ENCODE assay signal across 11 cellular contexts in genomic region chr6:44216677-44217331, GRCh38. TPM values are rescaled to one million over a fixed set of nuclear protein-coding genes. Genes with fewer than 3 reads are reported as not detected.
DNase-seq lines count a peak whose midpoint lies in the region; ATAC-seq and TF ChIP-seq lines count a peak whose summit lies in the region.
"Had no signal": no experiment of that assay in that cellular context is flagged by ENCODE, and none has a peak within 500 bp of the region (broad histone marks: within the 10 kb centered on the region; RNA-seq: fewer than 3 reads in every experiment).

TSS of gene MYMX (plus strand) at chr6:44216926. CDS start at chr6:44217472, 546 bp downstream.

- H3K27me3 ChIP-seq in Panc1 (ENCODE audit: control insufficient read depth, insufficient read depth, low read length) (no peaks in the 10 kb centered on the region), right cardiac atrium (ENCODE audit: control insufficient read depth, insufficient read depth) (no peaks in the 10 kb centered on the region), sigmoid colon (no peaks in the 10 kb centered on the region), Karpas-422 (ENCODE audit: low read length) (no peaks in the 10 kb centered on the region)
- H3K27me3 ChIP-seq: SJSA1 had no signal

- POLR2A ChIA-PET in Panc1 (lab: Charles Lee): no interaction called here

- no peak within 1 kb of the TSS for H2AFZ ChIP-seq in Karpas-422 (ENCODE audit: low read length)

- no peak within 1 kb of the TSS; a peak in 1 of 4 replicates for H3K4me3 ChIP-seq in Panc1 (ENCODE audit: low read depth in 2 of 2, low read length in 2 of 2)
- no peak within 1 kb of the TSS for H3K4me3 ChIP-seq in right cardiac atrium (ENCODE audit: low read length)
- peak within 1 kb of the TSS in 1 of 4 donors; percentile 7 for H3K4me3 ChIP-seq in sigmoid colon
- H3K4me3 ChIP-seq in Karpas-422 (ENCODE audit: low read length): no peak within 1 kb of the TSS
- H3K4me3 ChIP-seq: SJSA1 had no signal

- H3K9me2 ChIP-seq in Karpas-422 (replicated peaks; ENCODE audit: insufficient read depth, low read length): no peaks in the 10 kb centered on the region

- no peak for TF ChIP-seq EP300 in sigmoid colon (IDR thresholded peaks at IDR 0.05)

- DNase-seq in GM20000 (ENCODE audit: low spot score) (peak; percentile 10), Panc1 (ENCODE audit: low read depth, low spot score) (no peak), right cardiac atrium (peak; percentile 57 to 84 (median 82)), sigmoid colon (peak; percentile 78), Karpas-422 (no peak), SHP77 (lab: John Stamatoyannopoulos, UW) (no peak)

- in situ Hi-C loops in Panc1 (cut with HindIII; ENCODE audit: low pct_unique_long_range_greater_than_20kb, low sequenced_read_pairs): no loop called here

- H3K9me3 ChIP-seq in Panc1 (ENCODE audit: control insufficient read depth, insufficient read depth, low read depth, low read length) (no peaks in the 10 kb centered on the region), right cardiac atrium (ENCODE audit: control insufficient read depth, low read length) (no peaks in the 10 kb centered on the region), sigmoid colon (no peaks in the 10 kb centered on the region), Karpas-422 (ENCODE audit: low read length) (no peaks in the 10 kb centered on the region)
- H3K9me3 ChIP-seq: SJSA1 had no signal

- no peak for TF ChIP-seq POLR2A in sigmoid colon (IDR thresholded peaks at IDR 0.05)

- intact Hi-C loops in Panc1 (cut with micrococcal nuclease; ENCODE audit: unreplicated experiment) (no loop called here), right cardiac atrium (cut with DNase I) (loop anchor here in 1 of 4 donors (5.0 kb wide), 1 partner anchor 40 kb away; no protein-coding TSS in a partner anchor), sigmoid colon (cut with DNase I) (loop anchor here (1.0 kb wide), 1 partner anchor 45 kb away; no protein-coding TSS in a partner anchor)

- H3K79me2 ChIP-seq in Karpas-422 (ENCODE audit: low read length): no peaks in the 10 kb centered on the region

- H3K4me2 ChIP-seq in Karpas-422 (ENCODE audit: low read depth, low read length, poor library complexity, severe bottlenecking): no peak within 1 kb of the TSS

- H3K27ac ChIP-seq in Panc1 (ENCODE audit: low read length) (peak within 1 kb of the TSS; percentile 98), right cardiac atrium (ENCODE audit: low read length) (peak within 1 kb of the TSS; percentile 51), sigmoid colon (peak within 1 kb of the TSS; percentile 94 to 98 (median 97)), Karpas-422 (ENCODE audit: low read length) (no peak within 1 kb of the TSS)

- 36% methylated on average over 7 of the region's 7 CpGs for WGBS in right cardiac atrium
- WGBS in sigmoid colon, 2 donors: 12 to 28% methylated on average over 7 of the region's 7 CpGs

- H3K36me3 ChIP-seq in Panc1 (ENCODE audit: control insufficient read depth, insufficient read depth, low read length) (no peaks in the 10 kb centered on the region), sigmoid colon (no peaks in the 10 kb centered on the region), Karpas-422 (ENCODE audit: insufficient read depth, low read length) (no peaks in the 10 kb centered on the region)
- H3K36me3 ChIP-seq: SJSA1 had no signal

- ATAC-seq in Panc1: no peak
- peak in 1 of 2 donors; percentile 2 for ATAC-seq in right cardiac atrium
- no peak for ATAC-seq in GM21576 (IDR thresholded peaks at IDR 0.05; ENCODE audit: unreplicated experiment)
- no peak for ATAC-seq in GM18517 (IDR thresholded peaks at IDR 0.05; ENCODE audit: unreplicated experiment)

- H3K9ac ChIP-seq in Karpas-422 (ENCODE audit: low read length): no peak within 1 kb of the TSS

- TF ChIP-seq CTCF in GM20000 (IDR thresholded peaks at IDR 0.05; ENCODE audit: extremely low read depth, missing control alignments) (no peak), Panc1 (IDR thresholded peaks at IDR 0.05) (no peak), sigmoid colon (IDR thresholded peaks at IDR 0.05) (no peak)

- peaks cover 4% of the 10 kb centered on the region; the same call in 1 of the 2 replicates for H4K20me1 ChIP-seq in Karpas-422 (ENCODE audit: insufficient read depth, low read depth, low read length)

- H3K4me1 ChIP-seq in Panc1 (ENCODE audit: control insufficient read depth, insufficient read depth, low read length) (peaks cover 36% of the 10 kb centered on the region), right cardiac atrium (ENCODE audit: control insufficient read depth, insufficient read depth, low read length) (peaks cover 8% of the 10 kb centered on the region), sigmoid colon (peaks cover 0 to 60% (median 51%) of the 10 kb centered on the region in 4 donors), Karpas-422 (ENCODE audit: low read length) (peaks cover 28% of the 10 kb centered on the region)

- no TSS peak for BruUV-seq in Panc1 (replicated peaks; lab: Mats Ljungman, UMichigan)

- CTCF ChIA-PET in Panc1 (lab: Charles Lee): interaction anchor here (0.7 kb wide), 1 partner anchor 597 kb away, joined by 5 read pairs; no protein-coding TSS in a partner anchor

RNA-seq across cellular contexts. Expression of gene MYMX, which starts in this region (rescaled TPM):
- 1.8 TPM for total RNA-seq in Panc1 (2021; ENCODE audit: unreplicated experiment)
- polyA plus RNA-seq in Panc1 (2012; ENCODE audit: insufficient read length): 1.9 TPM
- total RNA-seq in right cardiac atrium: 1 to 10 TPM in 1 of 4 donors, under 1 TPM in 3; 0.54 to 2.3 (median 0.77) TPM
- 0.88 TPM for polyA plus RNA-seq in right cardiac atrium
- total RNA-seq in sigmoid colon: not detected
- under 1 TPM in 1 of 3 donors, not detected in 2; 0.28 TPM for polyA plus RNA-seq in sigmoid colon
- not detected in 2 replicates for total RNA-seq in Karpas-422 (2014; rRNA removed; shearing (Covaris generic); ENCODE audit: low replicate concordance)
- total RNA-seq: cerebellum, M059J had no signal

Comparison
In these comparisons a context has a peak if more than half of its experiments do, and no peak if none do; other contexts are left out.
1. Peak in DNase-seq and H3K27ac ChIP-seq in sigmoid colon; RNA of the gene not detected or under 1 TPM.
2. DNase-seq: peak in GM20000 (single experiment) and right cardiac atrium (3 of 3); none in Panc1 (single experiment), Karpas-422 (single experiment) and SHP77 (0 of 2).